ENCODE assay signal across 14 cellular contexts in the genomic region with DNA sequence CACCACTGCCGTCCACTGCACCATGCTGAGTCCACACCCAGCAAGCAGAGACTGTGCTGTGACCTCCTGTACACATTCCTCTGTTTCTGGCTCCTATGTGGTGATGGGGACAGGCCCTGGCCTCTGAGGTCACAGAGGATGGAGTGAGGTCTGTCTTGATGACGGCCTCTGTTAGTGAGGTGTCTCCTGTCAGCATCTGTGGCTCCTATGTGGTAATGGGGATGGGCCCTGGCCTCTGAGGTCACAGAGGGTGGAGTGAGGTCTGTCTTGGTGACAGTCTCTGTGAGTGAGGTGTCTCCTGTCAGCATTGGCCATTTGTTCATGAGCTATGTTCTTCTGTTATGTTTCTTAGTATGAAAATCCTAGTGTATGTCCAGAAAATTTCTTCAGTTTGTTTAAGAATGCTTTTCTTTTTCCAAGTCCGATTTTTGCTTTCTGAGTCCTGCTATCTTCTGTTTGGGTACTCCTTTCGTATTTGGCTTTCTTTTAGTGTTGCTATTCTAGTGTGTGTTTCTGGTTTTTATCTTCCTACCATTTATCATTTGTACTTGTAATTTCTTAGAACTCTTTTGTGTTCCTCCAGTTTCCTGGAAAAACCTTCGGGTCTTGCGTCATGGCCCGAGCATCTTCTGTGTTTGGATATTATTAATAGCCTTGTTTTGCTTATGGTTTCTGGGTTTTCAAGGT. TPM values are rescaled to one million over a fixed set of nuclear protein-coding genes. Genes with fewer than 3 reads are reported as not detected.
DNase-seq lines count a peak whose midpoint lies in the region; ATAC-seq, FAIRE-seq and TF ChIP-seq lines count a peak whose summit lies in the region.
"Had no signal": no experiment of that assay in that cellular context is flagged by ENCODE, and none has a peak within 500 bp of the region (broad histone marks: within the 10 kb centered on the region; RNA-seq: fewer than 3 reads in every experiment).

No MANE protein-coding gene starts in this region.

- peaks cover 0 to 17% of the 10 kb centered on the region in 2 donors for H3K4me1 ChIP-seq in right atrium auricular region
- peaks cover 8 to 48% (median 29%) of the 10 kb centered on the region in 4 donors for H3K4me1 ChIP-seq in stomach
- H3K4me1 ChIP-seq: SJSA1 had no signal

- peaks cover 42% of the 10 kb centered on the region for H3K4me1 Mint-ChIP-seq in activated T-cell treated with anti-CD3 and anti-CD28 coated beads, Interleukin-2, amount 50 U/mL, for 4 hours (ENCODE audit: low read depth)
- peaks cover 32% of the 10 kb centered on the region for H3K4me1 Mint-ChIP-seq in activated T-helper 1 cell treated with anti-CD3 and anti-CD28 coated beads, Interleukin-12 subunit alpha, Interleukin-12 subunit beta, Interleukin-2, Interleukin-4 antibody, amounts not matched to agents 30 ng/mL and 10 ng/mL and 1 ng/mL, durations not matched to agents 14 hours and 24 hours and 36 hours (ENCODE audit: low read depth)

- no peaks in the 10 kb centered on the region for H3K9me3 Mint-ChIP-seq in activated T-cell treated with anti-CD3 and anti-CD28 coated beads, Interleukin-2, amount 50 U/mL, for 4 hours
- H3K9me3 Mint-ChIP-seq in activated T-helper 1 cell treated with anti-CD3 and anti-CD28 coated beads, Interleukin-12 subunit alpha, Interleukin-12 subunit beta, Interleukin-2, Interleukin-4 antibody, amounts not matched to agents 30 ng/mL and 10 ng/mL and 1 ng/mL, durations not matched to agents 14 hours and 24 hours and 36 hours = no peaks in the 10 kb centered on the region

- peaks cover 15% of the 10 kb centered on the region for H3K36me3 Mint-ChIP-seq in activated T-cell treated with anti-CD3 and anti-CD28 coated beads, Interleukin-2, amount 50 U/mL, for 4 hours (ENCODE audit: insufficient read depth)
- H3K36me3 Mint-ChIP-seq in activated T-helper 1 cell treated with anti-CD3 and anti-CD28 coated beads, Interleukin-12 subunit alpha, Interleukin-12 subunit beta, Interleukin-2, Interleukin-4 antibody, amounts not matched to agents 30 ng/mL and 10 ng/mL and 1 ng/mL, durations not matched to agents 14 hours and 24 hours and 36 hours (ENCODE audit: low read depth) = peaks cover 19% of the 10 kb centered on the region

- no peak for FAIRE-seq in HTR-8/SVneo (lab: Jason Lieb, UNC)
- FAIRE-seq: islet of Langerhans had no signal

- intact Hi-C loops in activated T-helper 1 cell treated with anti-CD3 and anti-CD28 coated beads, Interleukin-12 subunit alpha, Interleukin-12 subunit beta, Interleukin-2, Interleukin-4 antibody, amounts not matched to agents 30 ng/mL and 10 ng/mL and 1 ng/mL, durations not matched to agents 14 hours and 24 hours and 36 hours (cut with micrococcal nuclease) = loop anchor here (1.0 kb wide), 1 partner anchor 14 kb away; no protein-coding TSS in a partner anchor
- intact Hi-C loops in stomach (cut with DNase I; ENCODE audit: low total_unique reads) = no loop called here

- peak; percentile 61 for TF ChIP-seq EP300 in stomach (IDR thresholded peaks at IDR 0.05)

- 45 to 67% (median 53%) methylated on average over 7 of the region's 7 CpGs for WGBS in stomach, 5 donors

- H3K36me3 ChIP-seq in right atrium auricular region = peaks cover 21% of the 10 kb centered on the region
- H3K36me3 ChIP-seq in stomach = peaks cover 0 to 46% (median 37%) of the 10 kb centered on the region in 4 donors

- H3K27ac ChIP-seq in right atrium auricular region (peak overlapping the region; percentile 51 to 58), stomach (peak overlapping the region in 4 of 5 donors; percentile 52 to 89 (median 63))
- H3K27ac ChIP-seq: neutrophil, SJSA1 had no signal

- H3K27me3 Mint-ChIP-seq in activated T-cell treated with anti-CD3 and anti-CD28 coated beads, Interleukin-2, amount 50 U/mL, for 4 hours (ENCODE audit: low read depth) = no peaks in the 10 kb centered on the region
- no peaks in the 10 kb centered on the region for H3K27me3 Mint-ChIP-seq in activated T-helper 1 cell treated with anti-CD3 and anti-CD28 coated beads, Interleukin-12 subunit alpha, Interleukin-12 subunit beta, Interleukin-2, Interleukin-4 antibody, amounts not matched to agents 30 ng/mL and 10 ng/mL and 1 ng/mL, durations not matched to agents 14 hours and 24 hours and 36 hours (ENCODE audit: insufficient read depth)

- peak overlapping the region; percentile 50 for H3K27ac Mint-ChIP-seq in activated T-helper 1 cell treated with anti-CD3 and anti-CD28 coated beads, Interleukin-12 subunit alpha, Interleukin-12 subunit beta, Interleukin-2, Interleukin-4 antibody, amounts not matched to agents 30 ng/mL and 10 ng/mL and 1 ng/mL, durations not matched to agents 14 hours and 24 hours and 36 hours

- no peak for TF ChIP-seq POLR2A in stomach (IDR thresholded peaks at IDR 0.05)

- no peaks in the 10 kb centered on the region for H3K27me3 ChIP-seq in right atrium auricular region
- no peaks in the 10 kb centered on the region for H3K27me3 ChIP-seq in stomach
- H3K27me3 ChIP-seq: neutrophil, SJSA1 had no signal

- H3K4me3 ChIP-seq in right atrium auricular region = no peak overlapping the region
- no peak overlapping the region for H3K4me3 ChIP-seq in stomach
- H3K4me3 ChIP-seq: SJSA1 had no signal

- H3K9me3 ChIP-seq in right atrium auricular region (no peaks in the 10 kb centered on the region), stomach (no peaks in the 10 kb centered on the region)
- H3K9me3 ChIP-seq: neutrophil, SJSA1 had no signal

- DNase-seq in activated T-cell treated with anti-CD3 and anti-CD28 coated beads, Interleukin-2, amount 50 U/mL, for 4 hours = no peak
- no peak for DNase-seq in activated T-cell treated with anti-CD3 and anti-CD28 coated beads, Interleukin-2, amount 50 U/mL, for 1 hour
- DNase-seq in activated T-helper 1 cell treated with anti-CD3 and anti-CD28 coated beads, Interleukin-12 subunit alpha, Interleukin-12 subunit beta, Interleukin-2, Interleukin-4 antibody, amounts not matched to agents 30 ng/mL and 10 ng/mL and 1 ng/mL, durations not matched to agents 14 hours and 24 hours and 36 hours (ENCODE audit: low spot score) = peak; percentile 18
- DNase-seq in right atrium auricular region (ENCODE audit: low spot score) (no peak), stomach (no peak), Kasumi-1 (lab: John Stamatoyannopoulos, UW) (no peak), HTR-8/SVneo (ENCODE audit: insufficient read length, low spot score) (no peak)
- DNase-seq: DND-41; NCI-H526 treated with DMSO at 0.1 percent for 48 hours; stimulated activated CD4-positive, alpha-beta T cell treated with anti-CD3 and anti-CD28 coated beads, Interleukin-1b, Interleukin-23, amount 100 ng/mL, for 48 hours had no signal

- no peak for TF ChIP-seq CTCF in right atrium auricular region (IDR thresholded peaks at IDR 0.05)
- TF ChIP-seq CTCF in stomach (IDR thresholded peaks at IDR 0.05) = no peak

- peak; percentile 46 to 71 for ATAC-seq in activated T-cell treated with anti-CD3 and anti-CD28 coated beads, Interleukin-2, amount 50 U/mL, for 4 hours
- no peak for ATAC-seq in HG03108 (IDR thresholded peaks at IDR 0.05; ENCODE audit: unreplicated experiment)

- H3K4me3 Mint-ChIP-seq in activated T-cell treated with anti-CD3 and anti-CD28 coated beads, Interleukin-2, amount 50 U/mL, for 4 hours = no peak overlapping the region
- H3K4me3 Mint-ChIP-seq in activated T-helper 1 cell treated with anti-CD3 and anti-CD28 coated beads, Interleukin-12 subunit alpha, Interleukin-12 subunit beta, Interleukin-2, Interleukin-4 antibody, amounts not matched to agents 30 ng/mL and 10 ng/mL and 1 ng/mL, durations not matched to agents 14 hours and 24 hours and 36 hours = peak overlapping the region; percentile 9

RNA-seq across cellular contexts. Expression of a gene that starts 13.4 kb away (rescaled TPM):
- total RNA-seq in activated T-cell treated with anti-CD3 and anti-CD28 coated beads, Interleukin-2, amount 50 U/mL, for 4 hours = 10 to 100 TPM; 28.9 to 30.0 (median 29.6) TPM
- 32.2 and 33.7 TPM in 2 replicates for total RNA-seq in activated T-helper 1 cell treated with anti-CD3 and anti-CD28 coated beads, Interleukin-12 subunit alpha, Interleukin-12 subunit beta, Interleukin-2, Interleukin-4 antibody, amounts not matched to agents 30 ng/mL and 10 ng/mL and 1 ng/mL, durations not matched to agents 14 hours and 24 hours and 36 hours
- total RNA-seq in right atrium auricular region = 100 to 1,000 TPM in 1 of 2 donors, 10 to 100 TPM in 1; 39.1 to 102 TPM
- 100 to 1,000 TPM in 1 of 5 donors, 10 to 100 TPM in 4; 24.8 to 117 (median 73.0) TPM for total RNA-seq in stomach
- polyA plus RNA-seq in stomach = 10 to 100 TPM; 13.7 to 20.8 (median 16.9) TPM

RNA-seq across cellular contexts. Expression of a gene that starts 13.5 kb away (rescaled TPM):
- total RNA-seq in activated T-cell treated with anti-CD3 and anti-CD28 coated beads, Interleukin-2, amount 50 U/mL, for 4 hours = 10 to 100 TPM; 42.2 to 49.0 (median 45.4) TPM
- total RNA-seq in activated T-helper 1 cell treated with anti-CD3 and anti-CD28 coated beads, Interleukin-12 subunit alpha, Interleukin-12 subunit beta, Interleukin-2, Interleukin-4 antibody, amounts not matched to agents 30 ng/mL and 10 ng/mL and 1 ng/mL, durations not matched to agents 14 hours and 24 hours and 36 hours = 33.9 and 37.5 TPM in 2 replicates
- total RNA-seq in right atrium auricular region = 10 to 100 TPM; 11.0 to 11.1 TPM
- 10 to 100 TPM in 3 of 5 donors, 1 to 10 TPM in 2; 2.3 to 26.8 (median 17.5) TPM for total RNA-seq in stomach
- polyA plus RNA-seq in stomach = 10 to 100 TPM in 2 of 3 donors, 1 to 10 TPM in 1; 8.2 to 11.9 (median 10.7) TPM
